In the genomic region with DNA sequence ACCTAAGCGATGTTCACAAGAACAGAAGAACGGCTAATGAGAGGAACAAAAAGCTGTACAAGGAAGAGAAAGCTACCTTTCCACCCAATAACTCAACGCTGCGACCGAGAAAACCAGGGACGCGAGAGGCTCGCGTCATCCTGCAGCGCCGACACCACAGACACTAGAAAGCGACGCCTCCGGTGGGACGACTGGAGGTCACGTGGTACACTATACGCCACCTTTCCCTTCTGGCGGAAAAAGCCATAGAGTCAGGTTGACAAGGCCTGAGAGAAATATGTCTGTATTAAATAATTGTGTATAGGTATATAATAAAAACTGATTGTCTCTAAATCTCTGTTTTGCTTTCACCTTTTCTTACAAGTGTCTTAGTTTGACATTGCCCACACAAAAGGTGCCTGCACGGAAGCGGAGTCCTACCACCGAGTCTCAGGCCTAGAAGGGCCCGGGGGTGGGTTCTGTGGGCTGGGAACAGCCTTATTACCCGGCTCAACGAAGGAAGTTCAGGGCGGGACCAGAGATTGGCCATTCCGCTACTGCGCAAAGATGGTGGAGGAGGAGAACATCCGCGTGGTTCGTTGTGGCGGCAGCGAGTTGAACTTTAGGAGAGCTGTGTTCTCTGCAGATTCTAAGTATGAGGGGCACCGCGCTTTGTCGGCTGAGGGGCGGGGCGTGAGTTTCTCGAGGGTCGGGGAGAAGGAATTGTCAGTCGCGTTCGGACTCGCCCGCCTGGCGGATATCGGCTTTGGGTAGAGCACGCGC, we compare ENCODE assay signal across 8 cellular contexts. TPM values are rescaled to one million over a fixed set of nuclear protein-coding genes. Genes with fewer than 3 reads are reported as not detected.
A peak's percentile ranks its signal among the peaks of the same experiment; 100 is the strongest.
DNase-seq lines count a peak whose midpoint lies in the region; ATAC-seq lines count a peak whose summit lies in the region.

A gene (plus strand): TSS at position 528 of the 762 bp plus-strand sequence. CDS start 19 bp downstream, at position 547.

- peak within 1 kb of the TSS; percentile 100 for H3K27ac Mint-ChIP-seq in activated CD4-positive, alpha-beta T cell treated with anti-CD3 and anti-CD28 coated beads, Interleukin-2, amount 10 ng/mL, durations not matched to agents 7 days and 5 days

- peaks cover 20% of the 10 kb centered on the region for H3K36me3 ChIP-seq in BLaER1

- H3K4me1 ChIP-seq in BLaER1 = peaks cover 24% of the 10 kb centered on the region

- H3K27me3 ChIP-seq in BLaER1 = no peaks in the 10 kb centered on the region

- no peaks in the 10 kb centered on the region for H3K9me3 Mint-ChIP-seq in activated CD4-positive, alpha-beta T cell treated with anti-CD3 and anti-CD28 coated beads, Interleukin-2, amount 10 ng/mL, durations not matched to agents 7 days and 5 days

- peak; percentile 92 for DNase-seq in NCI-H69 (lab: John Stamatoyannopoulos, UW)
- peak; percentile 94 for DNase-seq in activated CD4-positive, alpha-beta T cell treated with anti-CD3 and anti-CD28 coated beads, Interleukin-2, amount 10 ng/mL, durations not matched to agents 7 days and 5 days
- peak; percentile 34 for DNase-seq in cortex of kidney (lab: John Stamatoyannopoulos, UW)
- peak; percentile 93 to 94 for DNase-seq in left colon
- DNase-seq in stimulated activated CD4-positive, alpha-beta T cell treated with anti-CD3 and anti-CD28 coated beads, Interleukin-1b, Interleukin-23, amount 100 ng/mL, for 48 hours = peak; percentile 92

- H3K4me3 ChIP-seq in BLaER1 = peak within 1 kb of the TSS; percentile 82

- peak within 1 kb of the TSS; percentile 89 for H3K9ac ChIP-seq in BLaER1

- peak within 1 kb of the TSS; percentile 89 for H3K27ac ChIP-seq in BLaER1

- peak within 1 kb of the TSS; percentile 74 for H3K4me2 ChIP-seq in BLaER1

- peaks cover 5% of the 10 kb centered on the region for H3K36me3 Mint-ChIP-seq in activated CD4-positive, alpha-beta T cell treated with anti-CD3 and anti-CD28 coated beads, Interleukin-2, amount 10 ng/mL, durations not matched to agents 7 days and 5 days (ENCODE audit: low read depth)

- H3K4me1 Mint-ChIP-seq in activated CD4-positive, alpha-beta T cell treated with anti-CD3 and anti-CD28 coated beads, Interleukin-2, amount 10 ng/mL, durations not matched to agents 7 days and 5 days = peaks cover 15% of the 10 kb centered on the region

- no peaks in the 10 kb centered on the region for H3K9me3 ChIP-seq in BLaER1

- H4K20me1 ChIP-seq in BLaER1 = peaks cover 31% of the 10 kb centered on the region

- ATAC-seq in GM19328 (IDR thresholded peaks at IDR 0.05; ENCODE audit: unreplicated experiment) (peak; percentile 90), HG03520 (IDR thresholded peaks at IDR 0.05; ENCODE audit: unreplicated experiment) (peak; percentile 83), left colon (peak; percentile 96)

- CTCF ChIA-PET in activated CD4-positive, alpha-beta T cell treated with anti-CD3 and anti-CD28 coated beads, Interleukin-2, amount 10 ng/mL, durations not matched to agents 7 days and 5 days (lab: Charles Lee) = interaction anchor here (1.5 to 1.7 kb wide), 2 partner anchors 10 to 322 kb away, joined by 5 to 6 read pairs; a partner anchor contains a TSS

- H3K27me3 Mint-ChIP-seq in activated CD4-positive, alpha-beta T cell treated with anti-CD3 and anti-CD28 coated beads, Interleukin-2, amount 10 ng/mL, durations not matched to agents 7 days and 5 days = no peaks in the 10 kb centered on the region

- intact Hi-C loops in left colon (cut with DNase I, micrococcal nuclease) = no loop called here

- POLR2A ChIA-PET in activated CD4-positive, alpha-beta T cell treated with anti-CD3 and anti-CD28 coated beads, Interleukin-2, amount 10 ng/mL, durations not matched to agents 7 days and 5 days (lab: Charles Lee) = no interaction called here

- peak within 1 kb of the TSS; percentile 99 for H3K4me3 Mint-ChIP-seq in activated CD4-positive, alpha-beta T cell treated with anti-CD3 and anti-CD28 coated beads, Interleukin-2, amount 10 ng/mL, durations not matched to agents 7 days and 5 days

RNA-seq across cellular contexts. Expression of the gene that starts here (rescaled TPM):
- 10 to 100 TPM; 47.8 to 49.7 TPM for total RNA-seq in activated CD4-positive, alpha-beta T cell treated with anti-CD3 and anti-CD28 coated beads, Interleukin-2, amount 10 ng/mL, durations not matched to agents 7 days and 5 days
- total RNA-seq in left colon = 10 to 100 TPM; 18.0 to 19.7 TPM

Comparison
In these comparisons a context has a peak if more than half of its experiments do, and no peak if none do; other contexts are left out.
1. Peak in every context shown above with its lines: DNase-seq, ATAC-seq, H3K4me3 ChIP-seq and H3K27ac ChIP-seq.
2. DNase-seq: peak in every context shown above with its lines; median percentile 94 in activated CD4-positive, alpha-beta T cell treated with anti-CD3 and anti-CD28 coated beads, Interleukin-2, amount 10 ng/mL, durations not matched to agents 7 days and 5 days; 94 in left colon; 92 in NCI-H69; 92 in stimulated activated CD4-positive, alpha-beta T cell treated with anti-CD3 and anti-CD28 coated beads, Interleukin-1b, Interleukin-23, amount 100 ng/mL, for 48 hours; 34 in cortex of kidney.